Comparison of ENCODE assay signal across 21 cellular contexts in the genomic region with DNA sequence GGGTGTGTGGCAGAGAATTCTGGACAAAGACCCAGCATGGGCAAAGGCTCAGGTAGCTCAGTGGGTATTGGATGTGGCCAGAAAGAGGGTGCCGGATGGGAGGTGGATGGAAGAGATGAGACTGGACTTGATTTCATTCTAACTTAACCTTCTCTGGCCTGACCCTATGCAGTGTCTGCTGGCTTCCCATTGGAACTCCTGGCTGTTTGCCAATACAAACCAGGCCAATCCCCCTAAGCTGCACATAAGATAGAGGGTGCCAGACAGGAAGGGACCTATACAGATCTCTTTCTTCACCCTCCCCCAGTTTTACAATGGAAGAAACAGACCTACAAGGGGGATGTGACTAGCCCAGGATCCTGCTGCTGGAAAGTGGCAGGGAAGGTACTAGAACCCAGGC. TPM values are rescaled to one million over a fixed set of nuclear protein-coding genes. Genes with fewer than 3 reads are reported as not detected.
A peak's percentile ranks its signal among the peaks of the same experiment; 100 is the strongest.
DNase-seq lines count a peak whose midpoint lies in the region; ATAC-seq, FAIRE-seq and TF ChIP-seq lines count a peak whose summit lies in the region.
"Had no signal": no experiment of that assay in that cellular context is flagged by ENCODE, and none has a peak within 500 bp of the region (broad histone marks: within the 10 kb centered on the region; RNA-seq: fewer than 3 reads in every experiment).

No MANE protein-coding gene starts in this region.

- CTCF ChIA-PET in SK-N-SH (lab: Yijun Ruan, JAX) = interaction anchor here (1.7 kb wide), 1 partner anchor 15 kb away, joined by 10 read pairs; no protein-coding TSS in a partner anchor

- H3K27ac Mint-ChIP-seq in central memory CD8-positive, alpha-beta T cell (ENCODE audit: low read depth) = peak overlapping the region; percentile 22
- no peak overlapping the region for H3K27ac Mint-ChIP-seq in nephron
- H3K27ac Mint-ChIP-seq: stimulated activated naive CD8-positive, alpha-beta T cell treated with anti-CD3 and anti-CD28 coated beads, Interleukin-15, Interleukin-2, amounts not matched to agents 100 ng/mL and 50 ng/mL, for 24 hours; T-helper 17 cell had no signal

- no peak overlapping the region; a peak in 1 of 4 replicates for H3K4me3 ChIP-seq in SK-N-SH (ENCODE audit: low read depth in 2 of 2, low read length in 1 of 2)

- H3K27me3 Mint-ChIP-seq in central memory CD8-positive, alpha-beta T cell = no peaks in the 10 kb centered on the region
- peaks cover 5% of the 10 kb centered on the region for H3K27me3 Mint-ChIP-seq in nephron (ENCODE audit: low read depth)

- H3K4me2 ChIP-seq in SK-N-SH = no peak overlapping the region

- POLR2A ChIA-PET in SK-N-SH (lab: Yijun Ruan, JAX) = no interaction called here

- no peak overlapping the region for H2AFZ ChIP-seq in SK-N-SH (ENCODE audit: low read depth)

- no peak for TF ChIP-seq RAD21 in SK-N-SH (IDR thresholded peaks at IDR 0.05; ENCODE audit: low read length)

- no peak overlapping the region for H3K4me3 Mint-ChIP-seq in central memory CD8-positive, alpha-beta T cell
- H3K4me3 Mint-ChIP-seq in nephron = peak overlapping the region; percentile 76 to 83 (median 79)

- TF ChIP-seq CTCF in SK-N-SH (IDR thresholded peaks at IDR 0.05) (no peak), nephron (IDR thresholded peaks at IDR 0.05; ENCODE audit: unreplicated experiment in 3 of 3) (no peak)

- no peaks in the 10 kb centered on the region for H3K9me3 ChIP-seq in SK-N-SH
- H3K9me3 ChIP-seq: BLaER1 treated with 17β-estradiol and CSF1 and Interleukin-3, amounts not matched to agents 10 nM and 100 nM; upper lobe of right lung had no signal

- no peaks in the 10 kb centered on the region for H4K20me1 ChIP-seq in SK-N-SH (ENCODE audit: insufficient read depth)
- H4K20me1 ChIP-seq: BLaER1 treated with 17β-estradiol and CSF1 and Interleukin-3, amounts not matched to agents 10 nM and 100 nM had no signal

- no peaks in the 10 kb centered on the region for H3K79me2 ChIP-seq in SK-N-SH (ENCODE audit: insufficient read depth)

- H3K9me2 ChIP-seq in SK-N-SH = no peaks in the 10 kb centered on the region

- H3K9ac ChIP-seq in SK-N-SH = no peak overlapping the region
- H3K9ac ChIP-seq: BLaER1 treated with 17β-estradiol and CSF1 and Interleukin-3, amounts not matched to agents 10 nM and 100 nM had no signal

- ATAC-seq in SK-N-SH treated with all-trans-retinoic acid at 6 μM for 48 hours = no peak
- ATAC-seq in central memory CD8-positive, alpha-beta T cell (replicated peaks; ENCODE audit: extremely low read depth, poor library complexity, severe bottlenecking) = no peak
- ATAC-seq: T-helper 17 cell, upper lobe of right lung had no signal

- intact Hi-C loops in cardiac septum (cut with DNase I) = no loop called here

- peaks cover 3% of the 10 kb centered on the region for H3K36me3 Mint-ChIP-seq in central memory CD8-positive, alpha-beta T cell (ENCODE audit: insufficient read depth)
- no peaks in the 10 kb centered on the region for H3K36me3 Mint-ChIP-seq in nephron (ENCODE audit: low read depth)

- H3K4me1 ChIP-seq in SK-N-SH (ENCODE audit: control insufficient read depth in 1 of 2, insufficient read depth in 2 of 2, low read depth in 1 of 2, low read length in 1 of 2) = peaks cover 0 to 32% of the 10 kb centered on the region in 2 experiments; a peak in 2 of 4 replicates

- H3K9me3 Mint-ChIP-seq in central memory CD8-positive, alpha-beta T cell = no peaks in the 10 kb centered on the region
- H3K9me3 Mint-ChIP-seq in nephron = no peaks in the 10 kb centered on the region
- H3K9me3 Mint-ChIP-seq: stimulated activated naive CD8-positive, alpha-beta T cell treated with anti-CD3 and anti-CD28 coated beads, Interleukin-15, Interleukin-2, amounts not matched to agents 100 ng/mL and 50 ng/mL, for 24 hours had no signal

- H3F3A ChIP-seq in SK-N-SH (replicated peaks; ENCODE audit: insufficient read depth) = no peaks in the 10 kb centered on the region

- no peaks in the 10 kb centered on the region for H3K27me3 ChIP-seq in SK-N-SH (ENCODE audit: insufficient read depth)
- H3K27me3 ChIP-seq: upper lobe of right lung had no signal

- WGBS in SK-N-SH (ENCODE audit: low lambda C conversion rate) = 88% methylated on average over 1 of the region's 1 CpG

- peak; percentile 9 for FAIRE-seq in HTR-8/SVneo (lab: Jason Lieb, UNC)
- FAIRE-seq: H54 had no signal

- H3K27ac ChIP-seq in SK-N-SH (ENCODE audit: low read depth in 2 of 2, low read length in 1 of 2) = no peak overlapping the region
- H3K27ac ChIP-seq: BLaER1 treated with 17β-estradiol and CSF1 and Interleukin-3, amounts not matched to agents 10 nM and 100 nM; upper lobe of right lung had no signal

- no peak for TF ChIP-seq EP300 in SK-N-SH (IDR thresholded peaks at IDR 0.05; ENCODE audit: borderline replicate concordance in 1 of 2, low read depth in 1 of 2, low read length in 1 of 2)

- H3K4me1 Mint-ChIP-seq in central memory CD8-positive, alpha-beta T cell = peaks cover 19% of the 10 kb centered on the region
- peaks cover 21% of the 10 kb centered on the region for H3K4me1 Mint-ChIP-seq in nephron

- no peaks in the 10 kb centered on the region for H3K36me3 ChIP-seq in SK-N-SH (replicated peaks in 1 of 2; ENCODE audit: control insufficient read depth in 1 of 2, insufficient read depth in 2 of 2, low read length in 1 of 2)
- H3K36me3 ChIP-seq: BLaER1 treated with 17β-estradiol and CSF1 and Interleukin-3, amounts not matched to agents 10 nM and 100 nM; upper lobe of right lung had no signal

- DNase-seq in SK-N-SH = peak; percentile 62
- DNase-seq in HTR-8/SVneo (ENCODE audit: insufficient read length, low spot score) = no peak
- DNase-seq in central memory CD8-positive, alpha-beta T cell (ENCODE audit: low spot score in 2 of 2) = no peak
- no peak for DNase-seq in DMS53 (lab: John Stamatoyannopoulos, UW)
- DNase-seq in cardiac septum (ENCODE audit: low spot score) = no peak
- DNase-seq in stimulated activated CD4-positive, alpha-beta T cell treated with anti-CD3 and anti-CD28 coated beads, Interleukin-15, amount 100 ng/mL, for 24 hours = no peak
- DNase-seq: 8988T; activated CD8-positive, alpha-beta memory T cell treated with anti-CD3 and anti-CD28 coated beads, Interleukin-2, amount 50 U/mL, for 4 hours; activated naive CD4-positive, alpha-beta T cell; dermis blood vessel endothelial cell; erythroblast; NCI-H1436 treated with DMSO at 0.1 percent for 48 hours; NCI-H446 treated with DMSO at 0.1 percent for 48 hours; Right ventricle myocardium superior; T-helper 17 cell; upper lobe of right lung had no signal

TF ChIP-seq in SK-N-SH, 30 proteins besides CTCF, POLR2A, EP300 and RAD21 (continues in another document):
- TF ChIP-seq TAF1 (IDR thresholded peaks at IDR 0.05; ENCODE audit: borderline replicate concordance, low read depth, low read length) (no peak), GATA2 (CRISPR knock-in tag; IDR thresholded peaks at IDR 0.05) (no peak), NFIC (IDR thresholded peaks at IDR 0.05; ENCODE audit: borderline replicate concordance) (no peak), SMC3 (IDR thresholded peaks at IDR 0.05; ENCODE audit: low read depth, low read length) (no peak), RFX5 (IDR thresholded peaks at IDR 0.05; ENCODE audit: low read length) (no peak), RCOR1 (IDR thresholded peaks at IDR 0.05; ENCODE audit: low read length) (no peak), YY1 (IDR thresholded peaks at IDR 0.05; ENCODE audit: low read depth) (no peak), JUND (IDR thresholded peaks at IDR 0.05) (no peak), RXRA (IDR thresholded peaks at IDR 0.05; ENCODE audit: borderline replicate concordance, low read depth) (no peak)
- TF ChIP-seq, protein P1, sequence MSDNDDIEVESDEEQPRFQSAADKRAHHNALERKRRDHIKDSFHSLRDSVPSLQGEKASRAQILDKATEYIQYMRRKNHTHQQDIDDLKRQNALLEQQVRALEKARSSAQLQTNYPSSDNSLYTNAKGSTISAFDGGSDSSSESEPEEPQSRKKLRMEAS (IDR thresholded peaks at IDR 0.05; ENCODE audit: low read depth) = no peak
- TF ChIP-seq, protein P2, sequence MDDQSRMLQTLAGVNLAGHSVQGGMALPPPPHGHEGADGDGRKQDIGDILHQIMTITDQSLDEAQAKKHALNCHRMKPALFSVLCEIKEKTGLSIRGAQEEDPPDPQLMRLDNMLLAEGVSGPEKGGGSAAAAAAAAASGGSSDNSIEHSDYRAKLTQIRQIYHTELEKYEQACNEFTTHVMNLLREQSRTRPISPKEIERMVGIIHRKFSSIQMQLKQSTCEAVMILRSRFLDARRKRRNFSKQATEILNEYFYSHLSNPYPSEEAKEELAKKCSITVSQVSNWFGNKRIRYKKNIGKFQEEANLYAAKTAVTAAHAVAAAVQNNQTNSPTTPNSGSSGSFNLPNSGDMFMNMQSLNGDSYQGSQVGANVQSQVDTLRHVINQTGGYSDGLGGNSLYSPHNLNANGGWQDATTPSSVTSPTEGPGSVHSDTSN (IDR thresholded peaks at IDR 0.05) = no peak

TF ChIP-seq in SK-N-SH treated with all-trans-retinoic acid at 6 μM for 48 hours, 23 proteins besides CTCF, POLR2A, EP300 and RAD21 (continues in another document):
- TF ChIP-seq ZNF8 (CRISPR knock-in tag; IDR thresholded peaks at IDR 0.05) = no peak
- TF ChIP-seq, protein P3, sequence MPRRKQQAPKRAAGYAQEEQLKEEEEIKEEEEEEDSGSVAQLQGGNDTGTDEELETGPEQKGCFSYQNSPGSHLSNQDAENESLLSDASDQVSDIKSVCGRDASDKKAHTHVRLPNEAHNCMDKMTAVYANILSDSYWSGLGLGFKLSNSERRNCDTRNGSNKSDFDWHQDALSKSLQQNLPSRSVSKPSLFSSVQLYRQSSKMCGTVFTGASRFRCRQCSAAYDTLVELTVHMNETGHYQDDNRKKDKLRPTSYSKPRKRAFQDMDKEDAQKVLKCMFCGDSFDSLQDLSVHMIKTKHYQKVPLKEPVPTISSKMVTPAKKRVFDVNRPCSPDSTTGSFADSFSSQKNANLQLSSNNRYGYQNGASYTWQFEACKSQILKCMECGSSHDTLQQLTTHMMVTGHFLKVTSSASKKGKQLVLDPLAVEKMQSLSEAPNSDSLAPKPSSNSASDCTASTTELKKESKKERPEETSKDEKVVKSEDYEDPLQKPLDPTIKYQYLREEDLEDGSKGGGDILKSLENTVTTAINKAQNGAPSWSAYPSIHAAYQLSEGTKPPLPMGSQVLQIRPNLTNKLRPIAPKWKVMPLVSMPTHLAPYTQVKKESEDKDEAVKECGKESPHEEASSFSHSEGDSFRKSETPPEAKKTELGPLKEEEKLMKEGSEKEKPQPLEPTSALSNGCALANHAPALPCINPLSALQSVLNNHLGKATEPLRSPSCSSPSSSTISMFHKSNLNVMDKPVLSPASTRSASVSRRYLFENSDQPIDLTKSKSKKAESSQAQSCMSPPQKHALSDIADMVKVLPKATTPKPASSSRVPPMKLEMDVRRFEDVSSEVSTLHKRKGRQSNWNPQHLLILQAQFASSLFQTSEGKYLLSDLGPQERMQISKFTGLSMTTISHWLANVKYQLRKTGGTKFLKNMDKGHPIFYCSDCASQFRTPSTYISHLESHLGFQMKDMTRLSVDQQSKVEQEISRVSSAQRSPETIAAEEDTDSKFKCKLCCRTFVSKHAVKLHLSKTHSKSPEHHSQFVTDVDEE (CRISPR knock-in tag; IDR thresholded peaks at IDR 0.05) = no peak

RNA-seq across cellular contexts. Expression of a gene that starts 1.2 kb away (rescaled TPM):
- polyA plus RNA-seq in SK-N-SH (2012; rRNA removed) = 7.2 and 8.6 TPM in 2 replicates
- 3.2 and 4.5 TPM in 2 replicates for polyA plus RNA-seq in SK-N-SH (2012; cell fraction: cytosol; rRNA removed)
- 23.7 and 25.9 TPM in 2 replicates for polyA plus RNA-seq in SK-N-SH (2012; cell fraction: nucleus; rRNA removed)
- total RNA-seq in cardiac septum = 1.4 TPM
